ENCODE assay signal across 29 cellular contexts in the genomic region with DNA sequence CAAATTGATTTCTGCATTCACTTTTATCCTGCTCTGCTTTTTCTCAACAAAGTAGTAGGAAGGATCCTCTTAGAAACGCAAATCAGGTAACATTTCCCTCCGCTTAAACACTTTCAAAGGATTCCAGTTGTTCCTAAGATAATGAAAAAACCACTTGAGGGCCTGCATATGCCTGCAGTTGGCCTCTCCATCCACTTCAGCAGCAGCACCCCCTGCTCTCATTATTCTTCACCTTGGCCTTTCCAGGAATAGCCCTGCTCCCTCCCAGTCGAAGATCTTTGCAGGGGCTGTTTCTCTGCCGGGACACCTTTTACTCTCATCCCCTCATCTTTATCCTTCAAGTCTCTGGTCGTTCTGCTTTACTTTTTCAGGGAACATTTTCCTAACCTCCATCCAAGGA.
"Had no signal": no experiment of that assay in that cellular context is flagged by ENCODE, and none has a peak within 500 bp of the region (broad histone marks: within the 10 kb centered on the region; RNA-seq: fewer than 3 reads in every experiment).

No MANE protein-coding gene starts in this region.

- DNase-seq: activated CD4-positive, alpha-beta T cell treated with anti-CD3 and anti-CD28 coated beads, Interleukin-2, amount 10 ng/mL, durations not matched to agents 24 days and 14 days; activated CD4-positive, alpha-beta T cell treated with anti-CD3 and anti-CD28 coated beads, Interleukin-2, amount 50 U/mL, for 4 hours; activated CD8-positive, alpha-beta T cell treated with anti-CD3 and anti-CD28 coated beads for 36 hours; activated effector memory CD4-positive, alpha-beta T cell treated with anti-CD3 and anti-CD28 coated beads, Interleukin-2, amount 50 U/mL, for 16 hours; activated naive CD4-positive, alpha-beta T cell treated with Interleukin-2 at 50 U/mL for 16 hours; activated T-cell treated with anti-CD3 and anti-CD28 coated beads, Interleukin-2, amount 50 U/mL, for 1 hour; activated T-cell treated with anti-CD3 and anti-CD28 coated beads, Interleukin-2, amount 50 U/mL, for 72 hours; adrenal gland; body of pancreas; central memory CD4-positive, alpha-beta T cell; NCI-H1092 treated with DMSO at 0.1 percent for 48 hours; NCI-H1436; NCI-H187; NCI-H2029 treated with DMSO at 0.1 percent for 48 hours; NCI-H2107; NCI-H226; NCI-H524 treated with DMSO at 0.1 percent for 48 hours; RPMI8226; SHP77 treated with DMSO at 0.1 percent for 48 hours; T-helper 1 cell; T-helper 2 cell; T-helper 9 cell; WERI-Rb-1 had no signal

- H3K4me1 ChIP-seq: body of pancreas, SJSA1 had no signal

- ATAC-seq: activated CD8-positive, alpha-beta T cell treated with anti-CD3 and anti-CD28 coated beads for 36 hours; activated naive CD4-positive, alpha-beta T cell treated with anti-CD3 and anti-CD28 coated beads, Interleukin-2, amount 50 U/mL, for 72 hours; activated T-cell treated with anti-CD3 and anti-CD28 coated beads, Interleukin-2, amount 50 U/mL, for 72 hours; activated T-helper 17 cell treated with anti-CD3 and anti-CD28 coated beads, Interleukin-2, amount 50 U/mL, for 72 hours; body of pancreas; K562; Panc1; SK-N-SH treated with all-trans-retinoic acid at 6 μM for 48 hours had no signal

- H3K9me3 ChIP-seq: adrenal gland, body of pancreas, SJSA1 had no signal

- H3K27ac ChIP-seq: adrenal gland, body of pancreas, SJSA1, WERI-Rb-1 had no signal

- H3K4me3 ChIP-seq: adrenal gland, body of pancreas, K562, SJSA1 had no signal

- H3K36me3 ChIP-seq: adrenal gland, SJSA1, WERI-Rb-1 had no signal

- H3K27me3 ChIP-seq: adrenal gland, body of pancreas, SJSA1 had no signal
